Comparison of ENCODE assay signal across 23 cellular contexts in genomic region chr11:111623527-111624030, GRCh38. TPM values are rescaled to one million over a fixed set of nuclear protein-coding genes. Genes with fewer than 3 reads are reported as not detected.
A peak's percentile ranks its signal among the peaks of the same experiment; 100 is the strongest.
DNase-seq lines count a peak whose midpoint lies in the region; ATAC-seq and TF ChIP-seq lines count a peak whose summit lies in the region.
"Had no signal": no experiment of that assay in that cellular context is flagged by ENCODE, and none has a peak within 500 bp of the region (broad histone marks: within the 10 kb centered on the region; RNA-seq: fewer than 3 reads in every experiment).

No MANE protein-coding gene starts in this region.

- H3K27ac ChIP-seq in 22Rv1, result peak overlapping the region; percentile 40
- no peak overlapping the region for H3K27ac ChIP-seq in coronary artery
- no peak overlapping the region for H3K27ac ChIP-seq in CD8-positive, alpha-beta T cell (ENCODE audit: low read depth, low read length)
- H3K27ac ChIP-seq: BLaER1, prostate gland, RWPE1, spleen had no signal

- TF ChIP-seq CTCF in 22Rv1 (IDR thresholded peaks at IDR 0.05) (no peak), coronary artery (IDR thresholded peaks at IDR 0.05) (no peak)
- TF ChIP-seq CTCF in CD8-positive, alpha-beta T cell (IDR thresholded peaks at IDR 0.05), result no peak

- no peaks in the 10 kb centered on the region for H3K9me3 ChIP-seq in CD8-positive, alpha-beta T cell (ENCODE audit: low read length)
- H3K9me3 ChIP-seq: prostate gland, spleen, upper lobe of left lung had no signal

- no peaks in the 10 kb centered on the region for H3K4me1 ChIP-seq in CD8-positive, alpha-beta T cell (ENCODE audit: insufficient read depth, low read length)
- H3K4me1 ChIP-seq: BLaER1, spleen had no signal

- H3K4me3 Mint-ChIP-seq in CD8-positive, alpha-beta T cell, result no peak overlapping the region
- H3K4me3 Mint-ChIP-seq: activated naive CD4-positive, alpha-beta T cell treated with anti-CD3 and anti-CD28 coated beads, Interleukin-2, amount 50 U/mL, for 24 hours; dendritic cell treated with granulocyte-macrophage colony-stimulating factor and Interleukin-4, amounts not matched to agents 40 ng/mL and 50 ng/mL, for 4 days; nephron had no signal

- peaks cover 3% of the 10 kb centered on the region for H3K36me3 ChIP-seq in CD8-positive, alpha-beta T cell (ENCODE audit: insufficient read depth, low read length)
- H3K36me3 ChIP-seq: prostate gland had no signal

- DNase-seq in HT-29 (ENCODE audit: low spot score) (peak; percentile 78), iPS-NIHi11 (ENCODE audit: low spot score) (peak; percentile 21), NCI-H2029 (lab: John Stamatoyannopoulos, UW) (no peak), coronary artery (ENCODE audit: low spot score) (no peak)
- no peak for DNase-seq in CD8-positive, alpha-beta T cell
- DNase-seq: activated CD4-positive, alpha-beta T cell treated with anti-CD3 and anti-CD28 coated beads, Interleukin-2, amount 50 U/mL, for 4 hours; DMS153; erythroblast; NCI-H187; NCI-H345; spleen; SW 1271; upper lobe of left lung had no signal

- POLR2A ChIA-PET in CD8-positive, alpha-beta T cell (lab: Charles Lee), result interaction anchor here (1.2 kb wide), 1 partner anchor 14 kb away, joined by 3 read pairs; no protein-coding TSS in a partner anchor

- H3K27ac Mint-ChIP-seq in CD8-positive, alpha-beta T cell, result no peak overlapping the region
- H3K27ac Mint-ChIP-seq: activated naive CD4-positive, alpha-beta T cell treated with anti-CD3 and anti-CD28 coated beads, Interleukin-2, amount 50 U/mL, for 24 hours; dendritic cell treated with granulocyte-macrophage colony-stimulating factor and Interleukin-4, amounts not matched to agents 40 ng/mL and 50 ng/mL, for 4 days; nephron had no signal

- CTCF ChIA-PET in CD8-positive, alpha-beta T cell (lab: Charles Lee), result no interaction called here

- peak; percentile 56 for ATAC-seq in GM19324 (IDR thresholded peaks at IDR 0.05; ENCODE audit: low FRiP score, unreplicated experiment)
- no peak for ATAC-seq in GM21390 (IDR thresholded peaks at IDR 0.05; ENCODE audit: unreplicated experiment)
- no peak for ATAC-seq in CD8-positive, alpha-beta T cell

- no peak overlapping the region for H3K4me3 ChIP-seq in coronary artery
- no peak overlapping the region for H3K4me3 ChIP-seq in CD8-positive, alpha-beta T cell (ENCODE audit: low read depth, low read length)
- H3K4me3 ChIP-seq: BLaER1, lung, prostate gland, spleen, upper lobe of left lung had no signal

- H3K9me3 Mint-ChIP-seq in CD8-positive, alpha-beta T cell, result peaks cover 6% of the 10 kb centered on the region
- H3K9me3 Mint-ChIP-seq: dendritic cell treated with granulocyte-macrophage colony-stimulating factor and Interleukin-4, amounts not matched to agents 40 ng/mL and 50 ng/mL, for 4 days had no signal

- H3K4me1 Mint-ChIP-seq in CD8-positive, alpha-beta T cell (ENCODE audit: low read depth), result no peaks in the 10 kb centered on the region
- H3K4me1 Mint-ChIP-seq: activated naive CD4-positive, alpha-beta T cell treated with anti-CD3 and anti-CD28 coated beads, Interleukin-2, amount 50 U/mL, for 24 hours; nephron had no signal

- intact Hi-C loops in CD8-positive, alpha-beta T cell (cut with DNase I, micrococcal nuclease), result no loop called here

- peaks cover 59% of the 10 kb centered on the region for H3K36me3 Mint-ChIP-seq in CD8-positive, alpha-beta T cell

- H3K27me3 Mint-ChIP-seq in CD8-positive, alpha-beta T cell (ENCODE audit: low read depth), result no peaks in the 10 kb centered on the region
- H3K27me3 Mint-ChIP-seq: activated naive CD4-positive, alpha-beta T cell treated with anti-CD3 and anti-CD28 coated beads, Interleukin-2, amount 50 U/mL, for 24 hours; dendritic cell treated with granulocyte-macrophage colony-stimulating factor and Interleukin-4, amounts not matched to agents 40 ng/mL and 50 ng/mL, for 4 days had no signal

- H3K27me3 ChIP-seq in CD8-positive, alpha-beta T cell (ENCODE audit: insufficient read depth, low read length), result no peaks in the 10 kb centered on the region
- H3K27me3 ChIP-seq: BLaER1, spleen, upper lobe of left lung had no signal

RNA-seq across cellular contexts. Expression of gene SIK2, which starts 21.3 kb away (rescaled TPM):
- 11.4 and 12.4 TPM in 2 replicates for total RNA-seq in HT-29 (2014; rRNA removed; shearing (Covaris generic))
- total RNA-seq in CD8-positive, alpha-beta T cell, result 1 to 10 TPM; 2.9 to 3.2 TPM

Comparison
In these comparisons a context has a peak if more than half of its experiments do, and no peak if none do; other contexts are left out.
1. DNase-seq: peak in HT-29 (single experiment) and iPS-NIHi11 (single experiment); none in NCI-H2029 (single experiment), coronary artery (single experiment) and CD8-positive, alpha-beta T cell (0 of 7).